1 cellular context compared by ENCODE assay signal in the genomic region with DNA sequence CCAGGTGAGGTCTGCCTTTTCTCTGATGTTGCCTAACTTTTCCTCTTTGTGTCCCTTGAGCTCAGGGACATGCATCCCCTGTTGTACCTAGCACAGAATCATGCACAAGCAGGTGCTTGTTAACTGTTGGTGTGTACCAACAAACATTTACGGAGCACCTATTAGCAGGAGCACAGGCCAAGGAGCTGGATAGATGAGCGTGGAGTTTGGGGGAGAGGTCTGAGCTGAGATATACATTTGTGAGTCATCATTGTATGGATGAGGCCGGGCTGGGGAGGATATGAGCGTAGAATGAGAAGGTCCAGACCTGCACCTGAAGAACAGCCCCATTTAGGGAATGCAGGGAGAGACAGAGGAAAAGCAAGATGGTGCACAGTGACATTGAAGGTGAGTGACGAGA.
TF ChIP-seq lines count a peak whose summit lies in the region.

No MANE protein-coding gene starts in this region.

TF ChIP-seq in WTC11, 78 proteins besides CTCF, POLR2A, EP300 and RAD21 (continued from another document):
- TF ChIP-seq, protein P1, sequence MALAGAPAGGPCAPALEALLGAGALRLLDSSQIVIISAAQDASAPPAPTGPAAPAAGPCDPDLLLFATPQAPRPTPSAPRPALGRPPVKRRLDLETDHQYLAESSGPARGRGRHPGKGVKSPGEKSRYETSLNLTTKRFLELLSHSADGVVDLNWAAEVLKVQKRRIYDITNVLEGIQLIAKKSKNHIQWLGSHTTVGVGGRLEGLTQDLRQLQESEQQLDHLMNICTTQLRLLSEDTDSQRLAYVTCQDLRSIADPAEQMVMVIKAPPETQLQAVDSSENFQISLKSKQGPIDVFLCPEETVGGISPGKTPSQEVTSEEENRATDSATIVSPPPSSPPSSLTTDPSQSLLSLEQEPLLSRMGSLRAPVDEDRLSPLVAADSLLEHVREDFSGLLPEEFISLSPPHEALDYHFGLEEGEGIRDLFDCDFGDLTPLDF (CRISPR knock-in tag; IDR thresholded peaks at IDR 0.05), result no peak
- TF ChIP-seq OVOL2 (CRISPR knock-in tag; IDR thresholded peaks at IDR 0.05; ENCODE audit: borderline replicate concordance), result no peak
- TF ChIP-seq ZNF416 (CRISPR knock-in tag; IDR thresholded peaks at IDR 0.05), result no peak
- TF ChIP-seq IRF2 (CRISPR knock-in tag; IDR thresholded peaks at IDR 0.05; ENCODE audit: borderline replicate concordance, low read depth), result no peak
- TF ChIP-seq, protein P2, sequence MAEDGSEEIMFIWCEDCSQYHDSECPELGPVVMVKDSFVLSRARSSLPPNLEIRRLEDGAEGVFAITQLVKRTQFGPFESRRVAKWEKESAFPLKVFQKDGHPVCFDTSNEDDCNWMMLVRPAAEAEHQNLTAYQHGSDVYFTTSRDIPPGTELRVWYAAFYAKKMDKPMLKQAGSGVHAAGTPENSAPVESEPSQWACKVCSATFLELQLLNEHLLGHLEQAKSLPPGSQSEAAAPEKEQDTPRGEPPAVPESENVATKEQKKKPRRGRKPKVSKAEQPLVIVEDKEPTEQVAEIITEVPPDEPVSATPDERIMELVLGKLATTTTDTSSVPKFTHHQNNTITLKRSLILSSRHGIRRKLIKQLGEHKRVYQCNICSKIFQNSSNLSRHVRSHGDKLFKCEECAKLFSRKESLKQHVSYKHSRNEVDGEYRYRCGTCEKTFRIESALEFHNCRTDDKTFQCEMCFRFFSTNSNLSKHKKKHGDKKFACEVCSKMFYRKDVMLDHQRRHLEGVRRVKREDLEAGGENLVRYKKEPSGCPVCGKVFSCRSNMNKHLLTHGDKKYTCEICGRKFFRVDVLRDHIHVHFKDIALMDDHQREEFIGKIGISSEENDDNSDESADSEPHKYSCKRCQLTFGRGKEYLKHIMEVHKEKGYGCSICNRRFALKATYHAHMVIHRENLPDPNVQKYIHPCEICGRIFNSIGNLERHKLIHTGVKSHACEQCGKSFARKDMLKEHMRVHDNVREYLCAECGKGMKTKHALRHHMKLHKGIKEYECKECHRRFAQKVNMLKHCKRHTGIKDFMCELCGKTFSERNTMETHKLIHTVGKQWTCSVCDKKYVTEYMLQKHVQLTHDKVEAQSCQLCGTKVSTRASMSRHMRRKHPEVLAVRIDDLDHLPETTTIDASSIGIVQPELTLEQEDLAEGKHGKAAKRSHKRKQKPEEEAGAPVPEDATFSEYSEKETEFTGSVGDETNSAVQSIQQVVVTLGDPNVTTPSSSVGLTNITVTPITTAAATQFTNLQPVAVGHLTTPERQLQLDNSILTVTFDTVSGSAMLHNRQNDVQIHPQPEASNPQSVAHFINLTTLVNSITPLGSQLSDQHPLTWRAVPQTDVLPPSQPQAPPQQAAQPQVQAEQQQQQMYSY (CRISPR knock-in tag; IDR thresholded peaks at IDR 0.05), result no peak
- TF ChIP-seq TEAD4 (CRISPR knock-in tag; IDR thresholded peaks at IDR 0.05), result no peak
- TF ChIP-seq ZBTB21 (CRISPR knock-in tag; IDR thresholded peaks at IDR 0.05; ENCODE audit: borderline replicate concordance), result no peak
- TF ChIP-seq, protein P3, sequence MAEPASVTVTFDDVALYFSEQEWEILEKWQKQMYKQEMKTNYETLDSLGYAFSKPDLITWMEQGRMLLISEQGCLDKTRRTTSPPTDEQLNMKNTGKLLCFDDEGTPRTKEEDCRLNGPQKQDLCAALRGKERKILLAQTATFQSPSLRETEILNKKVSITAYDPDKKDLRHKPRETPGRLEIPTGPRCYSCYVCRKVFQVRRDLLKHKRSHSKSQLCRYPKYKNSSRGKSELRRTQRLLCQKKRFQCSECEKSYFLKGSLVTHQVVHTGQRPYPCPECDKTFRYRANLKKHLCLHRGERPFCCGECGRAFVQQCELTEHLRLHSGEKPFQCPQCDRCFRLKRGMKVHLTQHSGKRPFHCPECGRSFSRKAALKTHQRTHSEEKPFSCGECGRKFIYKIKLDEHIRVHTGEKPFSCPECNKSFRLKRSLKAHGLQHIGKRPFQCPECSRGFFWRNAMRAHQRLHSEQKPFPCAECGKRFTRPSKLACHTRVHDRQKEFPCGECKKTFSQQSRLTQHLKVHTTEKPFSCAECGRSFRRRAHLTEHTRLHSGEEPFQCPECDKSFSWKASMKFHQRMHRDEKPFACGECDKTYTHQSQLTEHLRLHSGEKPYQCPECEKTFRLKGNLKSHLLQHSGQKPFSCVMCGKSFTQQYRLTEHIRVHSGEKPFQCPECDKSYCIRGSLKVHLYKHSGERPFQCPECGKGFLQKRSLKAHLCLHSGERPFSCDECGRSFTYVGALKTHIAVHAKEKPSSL (CRISPR knock-in tag; conservative IDR thresholded peaks at IDR 0.05), result no peak
- TF ChIP-seq PRRX2 (CRISPR knock-in tag; IDR thresholded peaks at IDR 0.05), result no peak
- no peak for TF ChIP-seq MYBL2 (CRISPR knock-in tag; IDR thresholded peaks at IDR 0.05)
